19 cellular contexts compared by ENCODE assay signal in the genomic region with DNA sequence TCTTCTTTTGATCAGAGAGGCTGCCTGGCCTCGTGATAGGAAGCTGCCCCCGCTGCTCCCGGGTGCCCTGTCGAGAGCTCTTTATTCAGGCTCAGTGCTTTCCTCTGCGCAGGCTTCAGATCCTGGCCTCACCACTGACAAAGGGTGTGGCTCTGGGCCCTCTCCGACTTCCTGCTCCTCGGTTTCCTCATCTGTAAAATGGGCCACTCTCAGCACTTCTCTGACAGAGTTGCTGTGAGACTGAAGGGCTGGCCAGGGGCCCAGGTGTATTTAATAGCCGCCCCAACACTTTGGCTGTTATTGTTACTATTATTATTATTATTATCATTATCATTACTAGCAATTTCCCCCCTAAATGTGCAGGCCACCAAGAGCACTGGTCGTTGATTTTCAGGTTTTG.
DNase-seq lines count a peak whose midpoint lies in the region; ATAC-seq, FAIRE-seq and TF ChIP-seq lines count a peak whose summit lies in the region.
"Had no signal": no experiment of that assay in that cellular context is flagged by ENCODE, and none has a peak within 500 bp of the region (broad histone marks: within the 10 kb centered on the region; RNA-seq: fewer than 3 reads in every experiment).

No MANE protein-coding gene starts in this region.

- whole genome bisulfite sequencing in K562 (ENCODE audit: insufficient coverage, low coverage, missing lambda C conversion rate) = 73% methylated on average over 9 of the region's 9 CpGs
- 59% methylated on average over 9 of the region's 9 CpGs for WGBS in HepG2 (ENCODE audit: low lambda C conversion rate)

- no peak overlapping the region for H3K9ac ChIP-seq in BLaER1 treated with 17β-estradiol and CSF1 and Interleukin-3, amounts not matched to agents 10 nM and 100 nM
- H3K9ac ChIP-seq in K562 (ENCODE audit: insufficient read depth in 1 of 2, low read depth in 2 of 2, low read length in 2 of 2) (no peak overlapping the region), HepG2 (ENCODE audit: insufficient read depth, low read depth, low read length) (no peak overlapping the region)
- H3K9ac ChIP-seq: GM23248 had no signal

- POLR2A ChIA-PET in K562 (lab: Yijun Ruan, JAX) (interaction anchor here (0.6 kb wide), 2 partner anchors 73 to 211 kb away, joined by 3 read pairs; no protein-coding TSS in a partner anchor), HepG2 (lab: Yijun Ruan, JAX) (no interaction called here)

- in situ Hi-C loops in K562 (cut with MboI) = no loop called here
- in situ Hi-C loops in HepG2 (cut with HindIII; ENCODE audit: extremely low pct_ligation_motif_present, low pct_unique_long_range_greater_than_20kb) = no loop called here

- no peak for ATAC-seq in K562
- ATAC-seq in HepG2 = no peak
- ATAC-seq in HG03354 (IDR thresholded peaks at IDR 0.05; ENCODE audit: poor library complexity, severe bottlenecking, unreplicated experiment) = no peak

- no peak for TF ChIP-seq EP300 in K562 (IDR thresholded peaks at IDR 0.05; ENCODE audit: low read length)
- no peak for TF ChIP-seq EP300 in HepG2 (IDR thresholded peaks at IDR 0.05; ENCODE audit: low read depth in 2 of 2, low read length in 2 of 2)
- no peak for TF ChIP-seq EP300 in HepG2 (CRISPR knock-in tag; IDR thresholded peaks at IDR 0.05; ENCODE audit: borderline replicate concordance)

- no peak overlapping the region for H2AFZ ChIP-seq in K562 (ENCODE audit: low read depth, low read length)
- H2AFZ ChIP-seq in HepG2 (ENCODE audit: low read length) = no peak overlapping the region
- H2AFZ ChIP-seq: GM23248 had no signal

- DNase-seq in K562 (ENCODE audit: extremely low read depth in 1 of 4, low spot score in 3 of 4) = no peak
- DNase-seq in HepG2 (ENCODE audit: low spot score) = no peak
- no peak for DNase-seq in OCI-M2 (lab: John Stamatoyannopoulos, UW; ENCODE audit: unreplicated experiment)
- DNase-seq in KG1 (lab: John Stamatoyannopoulos, UW) = no peak
- DNase-seq: ACHN; BE2C; CD4-positive, alpha-beta memory T cell; DMS153; DMS79; GDM1; GM23248; HCEC 1CT; IMR-90 had no signal

- peaks cover 52 to 64% (median 59%) of the 10 kb centered on the region in 10 experiments for H3K4me1 ChIP-seq in BLaER1 treated with 17β-estradiol and CSF1 and Interleukin-3, amounts not matched to agents 10 nM and 100 nM
- H3K4me1 ChIP-seq in K562 (replicated peaks in 1 of 2; ENCODE audit: control insufficient read depth in 2 of 2, insufficient read depth in 2 of 2, low read length in 2 of 2) (peaks cover 32 to 34% of the 10 kb centered on the region in 2 experiments), HepG2 (ENCODE audit: insufficient read depth, low read length) (peaks cover 38% of the 10 kb centered on the region)
- H3K4me1 ChIP-seq: BE2C had no signal

- no TSS peak for BruUV-seq in K562 (replicated peaks; lab: Mats Ljungman, UMichigan)
- no TSS peak for BruUV-seq in HepG2 (replicated peaks; lab: Mats Ljungman, UMichigan)

- no peaks in the 10 kb centered on the region for H3K79me2 ChIP-seq in K562 (ENCODE audit: control insufficient read depth, insufficient read depth, low read length)
- H3K79me2 ChIP-seq in HepG2 (ENCODE audit: insufficient read depth, low read length) = no peaks in the 10 kb centered on the region

- H3K27ac ChIP-seq in BLaER1 treated with 17β-estradiol and CSF1 and Interleukin-3, amounts not matched to agents 10 nM and 100 nM = no peak overlapping the region
- H3K27ac ChIP-seq in K562 (ENCODE audit: extremely low read depth, low read depth, low read length) (no peak overlapping the region), HepG2 (ENCODE audit: extremely low read length, insufficient read depth, low read length) (no peak overlapping the region)
- H3K27ac ChIP-seq: GM23248, HL-60 had no signal

- intact Hi-C loops in K562 (cut with micrococcal nuclease) = no loop called here
- intact Hi-C loops in HepG2 (cut with micrococcal nuclease; ENCODE audit: unreplicated experiment) = no loop called here

- peaks cover 0 to 6% (median 0%) of the 10 kb centered on the region in 11 experiments; a peak in 4 of 22 replicates for H3K27me3 ChIP-seq in BLaER1 treated with 17β-estradiol and CSF1 and Interleukin-3, amounts not matched to agents 10 nM and 100 nM
- H3K27me3 ChIP-seq in K562 (ENCODE audit: control insufficient read depth in 2 of 2, insufficient read depth in 2 of 2, low read length in 2 of 2) (no peaks in the 10 kb centered on the region), HepG2 (ENCODE audit: control insufficient read depth in 1 of 2, insufficient read depth in 2 of 2, low read length in 2 of 2) (peaks cover 0 to 16% of the 10 kb centered on the region in 2 experiments; a peak in 4 of 5 replicates)
- H3K27me3 ChIP-seq: BE2C had no signal

- TF ChIP-seq POLR2A in K562 (conservative IDR thresholded peaks at IDR 0.05) = no peak
- TF ChIP-seq POLR2A in HepG2 (IDR thresholded peaks at IDR 0.05; ENCODE audit: insufficient read depth in 1 of 2, low read depth in 2 of 2, low read length in 2 of 2) = no peak

- CTCF ChIA-PET in K562 (lab: Yijun Ruan, JAX; ENCODE audit: low intra/inter-chr PET ratio) = no interaction called here
- CTCF ChIA-PET in HepG2 (lab: Yijun Ruan, JAX; ENCODE audit: low intra/inter-chr PET ratio, low total read pairs) = no interaction called here

- no peaks in the 10 kb centered on the region for H3K36me3 ChIP-seq in BLaER1 treated with 17β-estradiol and CSF1 and Interleukin-3, amounts not matched to agents 10 nM and 100 nM
- no peaks in the 10 kb centered on the region for H3K36me3 ChIP-seq in K562 (ENCODE audit: control insufficient read depth, insufficient read depth, low read length)
- H3K36me3 ChIP-seq in HepG2 (replicated peaks in 1 of 2; ENCODE audit: control insufficient read depth in 1 of 2, insufficient read depth in 2 of 2, low read length in 2 of 2) = no peaks in the 10 kb centered on the region
- H3K36me3 ChIP-seq: BE2C had no signal

- H4K20me1 ChIP-seq in BLaER1 treated with 17β-estradiol and CSF1 and Interleukin-3, amounts not matched to agents 10 nM and 100 nM = peaks cover 0 to 8% (median 0%) of the 10 kb centered on the region in 11 experiments; a peak in 1 of 22 replicates
- H4K20me1 ChIP-seq in K562 (replicated peaks; ENCODE audit: control insufficient read depth, insufficient read depth, low read length) (no peaks in the 10 kb centered on the region), HepG2 (ENCODE audit: insufficient read depth, low read length) (no peaks in the 10 kb centered on the region)

- no peak for TF ChIP-seq RAD21 in K562 (CRISPR knock-in tag; conservative IDR thresholded peaks at IDR 0.05 in 1 of 2, IDR thresholded peaks at IDR 0.05 in 1 of 2)
- TF ChIP-seq RAD21 in HepG2 (CRISPR knock-in tag; IDR thresholded peaks at IDR 0.05) = no peak

- no peaks in the 10 kb centered on the region for H3K9me3 ChIP-seq in BLaER1 treated with 17β-estradiol and CSF1 and Interleukin-3, amounts not matched to agents 10 nM and 100 nM (replicated peaks in 1 of 11)
- H3K9me3 ChIP-seq in K562 (replicated peaks; ENCODE audit: control insufficient read depth, insufficient read depth, low read depth, low read length) = no peaks in the 10 kb centered on the region
- H3K9me3 ChIP-seq in HepG2 (ENCODE audit: low read length) = no peaks in the 10 kb centered on the region
- H3K9me3 ChIP-seq: BE2C had no signal

- no peaks in the 10 kb centered on the region for H3K9me1 ChIP-seq in K562 (ENCODE audit: control insufficient read depth, insufficient read depth, low read length)

- TF ChIP-seq CTCF in K562 (IDR thresholded peaks at IDR 0.05 in 2 of 3, conservative IDR thresholded peaks at IDR 0.05 in 1 of 3; ENCODE audit: insufficient read depth in 2 of 3, low read depth in 1 of 3, low read length in 3 of 3) (no peak), HepG2 (CRISPR knock-in tag; IDR thresholded peaks at IDR 0.05) (no peak)

- H3K4me3 ChIP-seq in BLaER1 treated with 17β-estradiol and CSF1 and Interleukin-3, amounts not matched to agents 10 nM and 100 nM = no peak overlapping the region
- H3K4me3 ChIP-seq in K562 = no peak overlapping the region
- H3K4me3 ChIP-seq in HepG2 (replicated peaks in 1 of 3; ENCODE audit: insufficient read depth in 1 of 3, low read depth in 2 of 3, low read length in 3 of 3) = no peak overlapping the region
- H3K4me3 ChIP-seq: GM23248 had no signal

- H3K4me2 ChIP-seq in BLaER1 treated with 17β-estradiol and CSF1 and Interleukin-3, amounts not matched to agents 10 nM and 100 nM = peak overlapping the region in 9 of 11 experiments; percentile 4 to 97 (median 95); a peak in 11 of 22 replicates
- H3K4me2 ChIP-seq in K562 (ENCODE audit: insufficient read depth, low read length) (no peak overlapping the region), HepG2 (ENCODE audit: low read depth, low read length) (no peak overlapping the region)

- FAIRE-seq in K562 (lab: Jason Lieb, UNC) (no peak), HepG2 (lab: Jason Lieb, UNC) (no peak)
- FAIRE-seq: A204.1, GM12892, GM18507 had no signal

TF ChIP-seq in K562, 482 proteins besides CTCF, POLR2A, EP300 and RAD21 (continues in another document):
- TF ChIP-seq RBM25 (IDR thresholded peaks at IDR 0.05; ENCODE audit: low read depth, low read length, severe bottlenecking) = peak; percentile 86
- TF ChIP-seq BCOR (IDR thresholded peaks at IDR 0.05) = peak; percentile 42; the same call in 1 of the 2 replicates
- TF ChIP-seq ADNP (tag; IDR thresholded peaks at IDR 0.05) = peak; percentile 80; the same call in 1 of the 2 replicates

TF ChIP-seq in HepG2, 621 proteins besides CTCF, POLR2A, EP300 and RAD21 (continues in another document):
- TF ChIP-seq SOX6 (IDR thresholded peaks at IDR 0.05) (no peak), SOX6 (CRISPR knock-in tag; IDR thresholded peaks at IDR 0.05) (no peak), ZNF7 (CRISPR knock-in tag; IDR thresholded peaks at IDR 0.05) (no peak), ZNF33A (CRISPR knock-in tag; IDR thresholded peaks at IDR 0.05; ENCODE audit: borderline replicate concordance) (no peak), HCFC1 (IDR thresholded peaks at IDR 0.05; ENCODE audit: low read depth, low read length) (no peak), ZNF629 (CRISPR knock-in tag; conservative IDR thresholded peaks at IDR 0.05) (0 out of 2 replicates have a peak, but pooled peaks have one; percentile 30)
- TF ChIP-seq, protein P1, sequence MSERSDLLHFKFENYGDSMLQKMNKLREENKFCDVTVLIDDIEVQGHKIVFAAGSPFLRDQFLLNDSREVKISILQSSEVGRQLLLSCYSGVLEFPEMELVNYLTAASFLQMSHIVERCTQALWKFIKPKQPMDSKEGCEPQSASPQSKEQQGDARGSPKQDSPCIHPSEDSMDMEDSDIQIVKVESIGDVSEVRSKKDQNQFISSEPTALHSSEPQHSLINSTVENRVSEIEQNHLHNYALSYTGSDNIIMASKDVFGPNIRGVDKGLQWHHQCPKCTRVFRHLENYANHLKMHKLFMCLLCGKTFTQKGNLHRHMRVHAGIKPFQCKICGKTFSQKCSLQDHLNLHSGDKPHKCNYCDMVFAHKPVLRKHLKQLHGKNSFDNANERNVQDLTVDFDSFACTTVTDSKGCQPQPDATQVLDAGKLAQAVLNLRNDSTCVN (CRISPR knock-in tag; IDR thresholded peaks at IDR 0.05; ENCODE audit: borderline replicate concordance) = no peak

Comparison
In these comparisons a context has a peak if more than half of its experiments do, and no peak if none do; other contexts are left out.
1. H3K4me2 ChIP-seq: peak in BLaER1 treated with 17β-estradiol and CSF1 and Interleukin-3, amounts not matched to agents 10 nM and 100 nM (9 of 11); none in K562 (single experiment) and HepG2 (single experiment).